In the genomic region with DNA sequence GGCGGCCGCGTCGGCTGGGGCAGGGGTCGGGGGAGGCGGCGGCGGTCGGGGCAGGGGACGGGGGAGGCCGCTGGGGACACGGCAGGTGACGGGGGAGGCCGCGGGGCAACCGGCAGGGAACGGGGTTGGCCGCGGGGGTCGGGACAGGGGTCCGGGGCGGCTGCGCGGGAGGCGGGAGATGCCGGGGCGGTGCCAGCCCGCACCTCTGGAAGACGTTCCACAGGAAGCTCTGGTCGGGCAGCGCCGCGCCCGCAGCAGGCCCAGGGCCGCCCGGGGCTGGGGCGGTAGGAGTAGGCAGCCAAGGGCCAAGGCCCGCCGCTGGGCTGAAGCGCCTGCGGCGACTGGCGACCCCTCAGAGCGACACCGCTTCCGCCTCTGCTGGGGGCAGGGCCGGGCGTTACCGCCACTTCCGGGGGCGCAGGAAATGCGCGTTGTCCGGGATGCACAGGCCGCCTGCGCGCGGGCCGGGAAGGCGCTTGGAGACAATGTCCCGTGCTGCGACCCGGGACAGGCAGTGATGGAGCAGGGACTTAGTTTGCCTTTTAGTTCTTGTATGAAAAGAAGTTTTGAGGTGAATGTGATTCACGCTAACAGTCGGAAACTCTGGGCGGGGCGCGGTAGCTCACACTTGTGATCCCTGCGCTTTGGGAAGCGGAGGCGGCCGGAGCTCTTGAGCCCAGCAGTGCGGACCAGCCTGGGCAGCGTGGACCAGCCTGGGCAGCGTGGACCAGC, we compare ENCODE assay signal across 8 cellular contexts.
A peak's percentile ranks its signal among the peaks of the same experiment; 100 is the strongest.
DNase-seq lines count a peak whose midpoint lies in the region; ATAC-seq and TF ChIP-seq lines count a peak whose summit lies in the region.

No MANE protein-coding gene starts in this region.

- intact Hi-C loops in natural killer cell (cut with micrococcal nuclease): no loop called here

- H3K9me3 Mint-ChIP-seq in natural killer cell: no peaks in the 10 kb centered on the region

- peaks cover 0 to 2% of the 10 kb centered on the region in 2 donors for H3K27me3 Mint-ChIP-seq in natural killer cell (ENCODE audit: low read depth in 2 of 2)

- DNase-seq in COR-L47 (lab: John Stamatoyannopoulos, UW) (peak; percentile 65), HS-5 (ENCODE audit: low read depth) (peak; percentile 45), OCI-M1 (lab: John Stamatoyannopoulos, UW) (peak; percentile 86), fibroblast of pulmonary artery (ENCODE audit: low read depth) (peak; percentile 74), natural killer cell (peak; percentile 72)
- peak; percentile 50 to 67 for DNase-seq in activated T-helper 1 cell treated with anti-CD3 and anti-CD28 coated beads, Interleukin-2, amount 50 U/mL, for 16 hours (ENCODE audit: low read depth in 1 of 2, low spot score in 1 of 2)
- DNase-seq in stimulated activated naive CD4-positive, alpha-beta T cell (lab: John Stamatoyannopoulos, UW): peak; percentile 20 to 66 (median 48)

- no peaks in the 10 kb centered on the region for H3K36me3 Mint-ChIP-seq in natural killer cell

- H3K4me1 Mint-ChIP-seq in natural killer cell: peaks cover 22 to 23% of the 10 kb centered on the region in 2 donors

- ATAC-seq in GM19468 (IDR thresholded peaks at IDR 0.05; ENCODE audit: extremely low read depth, unreplicated experiment) (peak; percentile 94), natural killer cell (peak; percentile 91 to 96 (median 96))

- H3K4me3 ChIP-seq in fibroblast of pulmonary artery (replicated peaks; ENCODE audit: low read depth, low read length): peak overlapping the region; percentile 60

- H3K4me3 Mint-ChIP-seq in natural killer cell: peak overlapping the region; percentile 94

- peak overlapping the region; percentile 87 to 91 for H3K27ac Mint-ChIP-seq in natural killer cell

- no peak for TF ChIP-seq CTCF in fibroblast of pulmonary artery (IDR thresholded peaks at IDR 0.05; ENCODE audit: low read length, missing control alignments)
- TF ChIP-seq CTCF in natural killer cell (IDR thresholded peaks at IDR 0.05): no peak

Comparison
In these comparisons a context has a peak if more than half of its experiments do, and no peak if none do; other contexts are left out.
1. Peak in every context shown above with its lines: DNase-seq, ATAC-seq and H3K4me3 ChIP-seq.